In genomic region chr10:4013651-4014085, GRCh38 we compare ENCODE assay signal across 9 cellular contexts.
DNase-seq lines count a peak whose midpoint lies in the region; ATAC-seq, FAIRE-seq and TF ChIP-seq lines count a peak whose summit lies in the region.
"Had no signal": no experiment of that assay in that cellular context is flagged by ENCODE, and none has a peak within 500 bp of the region (broad histone marks: within the 10 kb centered on the region; RNA-seq: fewer than 3 reads in every experiment).

No MANE protein-coding gene starts in this region.

- no peak overlapping the region for H3K27ac ChIP-seq in K562 (ENCODE audit: extremely low read depth, low read depth, low read length)
- H3K27ac ChIP-seq in PC-3 (ENCODE audit: low read length): no peak overlapping the region

- DNase-seq in activated T-cell treated with anti-CD3 and anti-CD28 coated beads for 48 hours (ENCODE audit: low read depth) (peak; percentile 46), activated T-cell treated with anti-CD3 and anti-CD28 coated beads for 4 hours (no peak), K562 (ENCODE audit: extremely low read depth in 1 of 4, low spot score in 3 of 4) (no peak), head of caudate nucleus (no peak), HTR-8/SVneo (ENCODE audit: insufficient read length, low spot score) (no peak), PC-3 (no peak)
- DNase-seq in stimulated activated naive B cell treated with anti-CD40 and anti-IgM and Interleukin-4, amounts not matched to agents 10 μg/mL and 1 μg/mL and 100 μg/mL, for 72 hours: peak; percentile 56

- WGBS in K562 (ENCODE audit: insufficient coverage, low coverage, missing lambda C conversion rate): 25% methylated on average over 12 of the region's 12 CpGs

- no peaks in the 10 kb centered on the region for H3K27me3 Mint-ChIP-seq in stimulated activated naive B cell treated with anti-CD40 and anti-IgM and Interleukin-4, amounts not matched to agents 10 μg/mL and 1 μg/mL and 100 μg/mL, for 72 hours
- H3K27me3 Mint-ChIP-seq: activated naive CD4-positive, alpha-beta T cell treated with anti-CD3 and anti-CD28 coated beads, Interleukin-2, amount 50 U/mL, for 24 hours had no signal

- H3K36me3 ChIP-seq in K562 (ENCODE audit: control insufficient read depth, insufficient read depth, low read length) (no peaks in the 10 kb centered on the region), PC-3 (ENCODE audit: low read depth, low read length) (no peaks in the 10 kb centered on the region)

- no peaks in the 10 kb centered on the region for H3K9me3 Mint-ChIP-seq in stimulated activated naive B cell treated with anti-CD40 and anti-IgM and Interleukin-4, amounts not matched to agents 10 μg/mL and 1 μg/mL and 100 μg/mL, for 72 hours
- H3K9me3 Mint-ChIP-seq: activated naive CD4-positive, alpha-beta T cell treated with anti-CD3 and anti-CD28 coated beads, Interleukin-2, amount 50 U/mL, for 24 hours had no signal

- H3K4me3 ChIP-seq in K562 (no peak overlapping the region), PC-3 (ENCODE audit: low read length) (no peak overlapping the region)

- POLR2A ChIA-PET in K562 (lab: Yijun Ruan, JAX): interaction anchor here (0.7 kb wide), 2 partner anchors 269 to 304 kb away, joined by 3 to 4 read pairs; no protein-coding TSS in a partner anchor
- POLR2A ChIA-PET in PC-3 (lab: Charles Lee; ENCODE audit: unreplicated experiment): no interaction called here

- no peak for TF ChIP-seq POLR2A in K562 (conservative IDR thresholded peaks at IDR 0.05)

- H4K20me1 ChIP-seq in K562 (replicated peaks; ENCODE audit: control insufficient read depth, insufficient read depth, low read length) (no peaks in the 10 kb centered on the region), PC-3 (ENCODE audit: low read length) (no peaks in the 10 kb centered on the region)

- no peaks in the 10 kb centered on the region for H3F3A ChIP-seq in PC-3 (ENCODE audit: low read length, unreplicated experiment)

- H3K36me3 Mint-ChIP-seq in stimulated activated naive B cell treated with anti-CD40 and anti-IgM and Interleukin-4, amounts not matched to agents 10 μg/mL and 1 μg/mL and 100 μg/mL, for 72 hours: no peaks in the 10 kb centered on the region
- H3K36me3 Mint-ChIP-seq: activated naive CD4-positive, alpha-beta T cell treated with anti-CD3 and anti-CD28 coated beads, Interleukin-2, amount 50 U/mL, for 24 hours had no signal

- H3K9me2 ChIP-seq in PC-3 (replicated peaks; ENCODE audit: low read length): no peaks in the 10 kb centered on the region

- H3K4me2 ChIP-seq in K562 (ENCODE audit: insufficient read depth, low read length) (no peak overlapping the region), PC-3 (ENCODE audit: low read length) (no peak overlapping the region)

- H3K27me3 ChIP-seq in K562 (ENCODE audit: control insufficient read depth in 2 of 2, insufficient read depth in 2 of 2, low read length in 2 of 2): peaks cover 0 to 9% of the 10 kb centered on the region in 2 experiments; a peak in 1 of 5 replicates
- H3K27me3 ChIP-seq in PC-3 (ENCODE audit: low read length): no peaks in the 10 kb centered on the region

- in situ Hi-C loops in K562 (cut with MboI): no loop called here

- H3K79me2 ChIP-seq in K562 (ENCODE audit: control insufficient read depth, insufficient read depth, low read length) (no peaks in the 10 kb centered on the region), PC-3 (ENCODE audit: low read length) (no peaks in the 10 kb centered on the region)

- peak overlapping the region in 1 of 2 donors; percentile 25 for H3K4me3 Mint-ChIP-seq in stimulated activated naive B cell treated with anti-CD40 and anti-IgM and Interleukin-4, amounts not matched to agents 10 μg/mL and 1 μg/mL and 100 μg/mL, for 72 hours
- H3K4me3 Mint-ChIP-seq: activated naive CD4-positive, alpha-beta T cell treated with anti-CD3 and anti-CD28 coated beads, Interleukin-2, amount 50 U/mL, for 24 hours had no signal

- peaks cover 20 to 27% of the 10 kb centered on the region in 2 donors for H3K4me1 Mint-ChIP-seq in stimulated activated naive B cell treated with anti-CD40 and anti-IgM and Interleukin-4, amounts not matched to agents 10 μg/mL and 1 μg/mL and 100 μg/mL, for 72 hours

- H3K9me1 ChIP-seq in K562 (ENCODE audit: control insufficient read depth, insufficient read depth, low read length): no peaks in the 10 kb centered on the region

- no peaks in the 10 kb centered on the region; a peak in 1 of 5 replicates for H3K4me1 ChIP-seq in K562 (replicated peaks in 1 of 2; ENCODE audit: control insufficient read depth in 2 of 2, insufficient read depth in 2 of 2, low read length in 2 of 2)
- no peaks in the 10 kb centered on the region for H3K4me1 ChIP-seq in PC-3 (ENCODE audit: insufficient read depth, low read length)

- FAIRE-seq in K562 (lab: Jason Lieb, UNC): no peak
- no peak for FAIRE-seq in HTR-8/SVneo (lab: Jason Lieb, UNC)

- TF ChIP-seq EP300 in K562 (IDR thresholded peaks at IDR 0.05; ENCODE audit: low read length): no peak

- H3K9ac ChIP-seq in K562 (ENCODE audit: insufficient read depth in 1 of 2, low read depth in 2 of 2, low read length in 2 of 2) (no peak overlapping the region), PC-3 (ENCODE audit: low read length) (no peak overlapping the region)

- H2AFZ ChIP-seq in K562 (ENCODE audit: low read depth, low read length) (peak overlapping the region; percentile 5; the same call in 1 of the 2 replicates), PC-3 (ENCODE audit: low read length) (no peak overlapping the region)

- H3K27ac Mint-ChIP-seq in stimulated activated naive B cell treated with anti-CD40 and anti-IgM and Interleukin-4, amounts not matched to agents 10 μg/mL and 1 μg/mL and 100 μg/mL, for 72 hours: peak overlapping the region; percentile 81
- H3K27ac Mint-ChIP-seq: activated naive CD4-positive, alpha-beta T cell treated with anti-CD3 and anti-CD28 coated beads, Interleukin-2, amount 50 U/mL, for 24 hours had no signal

- TF ChIP-seq RAD21 in K562 (CRISPR knock-in tag; conservative IDR thresholded peaks at IDR 0.05 in 1 of 2, IDR thresholded peaks at IDR 0.05 in 1 of 2): no peak

- BruUV-seq in K562 (replicated peaks; lab: Mats Ljungman, UMichigan) (no TSS peak), PC-3 (replicated peaks; lab: Mats Ljungman, UMichigan) (no TSS peak)

- no peaks in the 10 kb centered on the region for H3K9me3 ChIP-seq in K562 (replicated peaks; ENCODE audit: control insufficient read depth, insufficient read depth, low read depth, low read length)
- no peaks in the 10 kb centered on the region for H3K9me3 ChIP-seq in PC-3 (ENCODE audit: low read length)

- TF ChIP-seq CTCF in K562 (IDR thresholded peaks at IDR 0.05 in 2 of 3, conservative IDR thresholded peaks at IDR 0.05 in 1 of 3; ENCODE audit: insufficient read depth in 2 of 3, low read depth in 1 of 3, low read length in 3 of 3): no peak
- TF ChIP-seq CTCF in PC-3 (conservative IDR thresholded peaks at IDR 0.05; ENCODE audit: low read depth, low read length): no peak

- CTCF ChIA-PET in K562 (lab: Yijun Ruan, JAX; ENCODE audit: low intra/inter-chr PET ratio): no interaction called here
- CTCF ChIA-PET in PC-3 (lab: Charles Lee): no interaction called here

- ATAC-seq in HG03432 (IDR thresholded peaks at IDR 0.05; ENCODE audit: unreplicated experiment) (peak; percentile 92), K562 (no peak), PC-3 (no peak)
- peak; percentile 70 to 75 for ATAC-seq in stimulated activated naive B cell treated with anti-CD40 and anti-IgM and Interleukin-4, amounts not matched to agents 10 μg/mL and 1 μg/mL and 100 μg/mL, for 72 hours (replicated peaks)

- intact Hi-C loops in K562 (cut with micrococcal nuclease): loop anchor here (10.0 kb wide), 1 partner anchor 349 kb away; no protein-coding TSS in a partner anchor
- intact Hi-C loops in head of caudate nucleus (cut with DNase I): no loop called here
- intact Hi-C loops in PC-3 (cut with micrococcal nuclease): no loop called here

TF ChIP-seq in K562, 482 proteins besides CTCF, POLR2A, EP300 and RAD21 (continues in another document):
- no peak for TF ChIP-seq ZFP30 (CRISPR knock-in tag; IDR thresholded peaks at IDR 0.05; ENCODE audit: borderline replicate concordance)
- TF ChIP-seq E2F6 (IDR thresholded peaks at IDR 0.05; ENCODE audit: borderline replicate concordance in 1 of 2, extremely low read depth in 1 of 2, insufficient read depth in 1 of 2, insufficient read length in 1 of 2, low read depth in 1 of 2, low read length in 1 of 2, poor library complexity in 1 of 2, severe bottlenecking in 1 of 2): peak in 1 of 2 experiments; percentile 45
- TF ChIP-seq NFRKB (IDR thresholded peaks at IDR 0.05; ENCODE audit: low read depth): no peak
- TF ChIP-seq KDM5B (IDR thresholded peaks at IDR 0.05; ENCODE audit: insufficient replicate concordance, low read depth, low read length): no peak
- no peak for TF ChIP-seq ARHGAP35 (IDR thresholded peaks at IDR 0.05; ENCODE audit: partially characterized antibody)
- TF ChIP-seq LEF1 (IDR thresholded peaks at IDR 0.05): no peak
- TF ChIP-seq PTBP1 (IDR thresholded peaks at IDR 0.05; ENCODE audit: low read depth, low read length): no peak
- no peak for TF ChIP-seq NUFIP1 (IDR thresholded peaks at IDR 0.05; ENCODE audit: partially characterized antibody)
- TF ChIP-seq HEY1 (CRISPR knock-in tag; IDR thresholded peaks at IDR 0.05; ENCODE audit: borderline replicate concordance): no peak
- TF ChIP-seq L3MBTL2 (IDR thresholded peaks at IDR 0.05): peak; percentile 57; the same call in 1 of the 2 replicates
- no peak for TF ChIP-seq ZNF707 (CRISPR knock-in tag; conservative IDR thresholded peaks at IDR 0.05)

Comparison
In these comparisons a context has a peak if more than half of its experiments do, and no peak if none do; other contexts are left out.
1. DNase-seq: peak in activated T-cell treated with anti-CD3 and anti-CD28 coated beads for 48 hours (single experiment) and stimulated activated naive B cell treated with anti-CD40 and anti-IgM and Interleukin-4, amounts not matched to agents 10 μg/mL and 1 μg/mL and 100 μg/mL, for 72 hours (single experiment); none in activated T-cell treated with anti-CD3 and anti-CD28 coated beads for 4 hours (single experiment), K562 (0 of 4), head of caudate nucleus (0 of 42), HTR-8/SVneo (single experiment) and PC-3 (single experiment).
2. ATAC-seq: peak in HG03432 (single experiment) and stimulated activated naive B cell treated with anti-CD40 and anti-IgM and Interleukin-4, amounts not matched to agents 10 μg/mL and 1 μg/mL and 100 μg/mL, for 72 hours (2 of 2); none in K562 (single experiment) and PC-3 (single experiment).